23 cellular contexts compared by ENCODE assay signal in the genomic region with DNA sequence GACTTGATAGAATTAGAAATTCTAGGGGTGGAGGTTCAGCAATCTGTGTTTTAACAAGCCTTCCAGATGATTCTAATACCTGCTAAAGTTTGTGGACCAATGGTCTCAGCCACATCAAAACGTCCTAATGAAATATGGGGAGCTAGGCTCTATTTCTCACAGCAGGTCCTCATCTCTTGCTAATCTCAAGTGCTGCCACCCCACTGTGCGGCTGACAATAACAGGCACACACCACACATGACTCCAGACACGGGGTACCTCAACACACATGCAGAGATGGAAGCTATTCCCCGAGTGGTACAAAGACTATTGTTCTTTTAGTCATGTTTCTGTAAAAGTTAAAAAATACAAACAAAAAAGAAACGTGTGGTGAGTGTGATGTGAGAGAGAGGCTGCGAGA.
"Had no signal": no experiment of that assay in that cellular context is flagged by ENCODE, and none has a peak within 500 bp of the region (broad histone marks: within the 10 kb centered on the region; RNA-seq: fewer than 3 reads in every experiment).

No MANE protein-coding gene starts in this region.

- H3K27ac Mint-ChIP-seq: activated naive CD4-positive, alpha-beta T cell treated with anti-CD3 and anti-CD28 coated beads for 36 hours; activated naive CD8-positive, alpha-beta T cell treated with anti-CD3 and anti-CD28 coated beads, Interleukin-2, amount 10 ng/mL, durations not matched to agents 7 days and 5 days; memory B cell; naive B cell; stimulated activated effector memory CD8-positive, alpha-beta T cell treated with anti-CD3 and anti-CD28 coated beads, Interleukin-12 subunit alpha, Interleukin-12 subunit beta, amount 100 ng/mL, for 72 hours; stimulated activated naive CD8-positive, alpha-beta T cell treated with anti-CD3 and anti-CD28 coated beads, Interleukin-15, amount 100 ng/mL, for 72 hours had no signal

- H3K4me3 ChIP-seq: coronary artery, esophagus squamous epithelium, gastrocnemius medialis, right lobe of liver, skin epidermis, tibial artery had no signal

- H3K36me3 Mint-ChIP-seq: activated naive CD8-positive, alpha-beta T cell treated with anti-CD3 and anti-CD28 coated beads, Interleukin-2, amount 10 ng/mL, durations not matched to agents 7 days and 5 days; memory B cell; naive B cell; stimulated activated effector memory CD8-positive, alpha-beta T cell treated with anti-CD3 and anti-CD28 coated beads, Interleukin-12 subunit alpha, Interleukin-12 subunit beta, amount 100 ng/mL, for 72 hours had no signal

- H3K4me1 Mint-ChIP-seq: activated naive CD8-positive, alpha-beta T cell treated with anti-CD3 and anti-CD28 coated beads, Interleukin-2, amount 10 ng/mL, durations not matched to agents 7 days and 5 days; memory B cell; naive B cell; stimulated activated effector memory CD8-positive, alpha-beta T cell treated with anti-CD3 and anti-CD28 coated beads, Interleukin-12 subunit alpha, Interleukin-12 subunit beta, amount 100 ng/mL, for 72 hours; stimulated activated naive CD8-positive, alpha-beta T cell treated with anti-CD3 and anti-CD28 coated beads, Interleukin-15, amount 100 ng/mL, for 72 hours had no signal

- H3K4me1 ChIP-seq: esophagus squamous epithelium, right lobe of liver had no signal

- H3K36me3 ChIP-seq: esophagus squamous epithelium, gastrocnemius medialis, right lobe of liver, tibial artery had no signal

- ATAC-seq: gastrocnemius medialis; stimulated activated effector memory CD8-positive, alpha-beta T cell treated with anti-CD3 and anti-CD28 coated beads, Interleukin-12 subunit alpha, Interleukin-12 subunit beta, amount 100 ng/mL, for 72 hours; stimulated activated naive CD8-positive, alpha-beta T cell treated with anti-CD3 and anti-CD28 coated beads, Interleukin-15, amount 100 ng/mL, for 72 hours had no signal

- H3K9me3 ChIP-seq: esophagus squamous epithelium, gastrocnemius medialis, right lobe of liver, tibial artery had no signal

- H3K9me3 Mint-ChIP-seq: activated naive CD4-positive, alpha-beta T cell treated with anti-CD3 and anti-CD28 coated beads for 36 hours had no signal

- H3K27me3 Mint-ChIP-seq: activated naive CD8-positive, alpha-beta T cell treated with anti-CD3 and anti-CD28 coated beads, Interleukin-2, amount 10 ng/mL, durations not matched to agents 7 days and 5 days; memory B cell; stimulated activated naive CD8-positive, alpha-beta T cell treated with anti-CD3 and anti-CD28 coated beads, Interleukin-15, amount 100 ng/mL, for 72 hours had no signal

- H3K4me3 Mint-ChIP-seq: activated naive CD4-positive, alpha-beta T cell treated with anti-CD3 and anti-CD28 coated beads for 36 hours; activated naive CD8-positive, alpha-beta T cell treated with anti-CD3 and anti-CD28 coated beads, Interleukin-2, amount 10 ng/mL, durations not matched to agents 7 days and 5 days; memory B cell; naive B cell; stimulated activated effector memory CD8-positive, alpha-beta T cell treated with anti-CD3 and anti-CD28 coated beads, Interleukin-12 subunit alpha, Interleukin-12 subunit beta, amount 100 ng/mL, for 72 hours; stimulated activated naive CD8-positive, alpha-beta T cell treated with anti-CD3 and anti-CD28 coated beads, Interleukin-15, amount 100 ng/mL, for 72 hours had no signal

- H3K27ac ChIP-seq: coronary artery, esophagus squamous epithelium, gastrocnemius medialis, right lobe of liver, skin epidermis, tibial artery had no signal

- DNase-seq: activated CD4-positive, alpha-beta T cell treated with anti-CD3 and anti-CD28 coated beads for 4 hours; activated CD4-positive, alpha-beta T cell treated with anti-CD3 and anti-CD28 coated beads, Interleukin-2, amount 50 U/mL, for 48 hours; activated CD4-positive, CD25-positive, alpha-beta regulatory T cell; activated CD8-positive, alpha-beta memory T cell treated with anti-CD3 and anti-CD28 coated beads, Interleukin-2, amount 50 U/mL, for 48 hours; activated naive CD4-positive, alpha-beta T cell treated with anti-CD3 and anti-CD28 coated beads for 36 hours; activated naive CD8-positive, alpha-beta T cell treated with anti-CD3 and anti-CD28 coated beads, Interleukin-2, amount 10 ng/mL, durations not matched to agents 7 days and 5 days; activated T-cell treated with anti-CD3 and anti-CD28 coated beads, Interleukin-2, amount 50 U/mL, for 48 hours; amniotic stem cell; cerebellar nuclear complex; esophagus squamous epithelium; gastrocnemius medialis; hypothalamus; naive B cell; nucleus accumbens; right lobe of liver; stimulated activated CD4-positive, alpha-beta T cell treated with anti-CD3 and anti-CD28 coated beads, Interleukin-1b, Interleukin-23, amount 100 ng/mL, for 48 hours; stimulated activated naive CD8-positive, alpha-beta T cell treated with anti-CD3 and anti-CD28 coated beads, Interleukin-15, amount 100 ng/mL, for 72 hours; T1000; tibial artery had no signal

- H3K27me3 ChIP-seq: esophagus squamous epithelium, gastrocnemius medialis, right lobe of liver, tibial artery had no signal
